In genomic region chr2:85326946-85327756, GRCh38 we compare ENCODE assay signal across 7 cellular contexts. TPM values are rescaled to one million over a fixed set of nuclear protein-coding genes. Genes with fewer than 3 reads are reported as not detected.
A peak's percentile ranks its signal among the peaks of the same experiment; 100 is the strongest.
DNase-seq lines count a peak whose midpoint lies in the region; ATAC-seq and TF ChIP-seq lines count a peak whose summit lies in the region.

No MANE protein-coding gene starts in this region.

- H3K36me3 Mint-ChIP-seq in activated naive CD4-positive, alpha-beta T cell treated with anti-CD3 and anti-CD28 coated beads, Interleukin-2, amount 50 U/mL, for 72 hours, result peaks cover 51 to 66% of the 10 kb centered on the region in 2 donors

- ATAC-seq in GM18502 (IDR thresholded peaks at IDR 0.05; ENCODE audit: poor library complexity, unreplicated experiment) (peak; percentile 15), HG02885 (IDR thresholded peaks at IDR 0.05; ENCODE audit: poor library complexity, unreplicated experiment) (peak; percentile 29)
- ATAC-seq in activated naive CD4-positive, alpha-beta T cell treated with anti-CD3 and anti-CD28 coated beads, Interleukin-2, amount 50 U/mL, for 72 hours, result peak; percentile 30 to 41

- TF ChIP-seq CTCF in left ventricle myocardium inferior (IDR thresholded peaks at IDR 0.05; ENCODE audit: borderline replicate concordance) (no peak), retinal pigment epithelial cell (conservative IDR thresholded peaks at IDR 0.05; ENCODE audit: low read depth, low read length) (no peak)

- H3K9me3 ChIP-seq in left ventricle myocardium inferior (replicated peaks), result no peaks in the 10 kb centered on the region

- no peaks in the 10 kb centered on the region for H3K27me3 ChIP-seq in left ventricle myocardium inferior (ENCODE audit: low read depth)

- peak; percentile 57 for DNase-seq in RPMI7951 (ENCODE audit: low read depth)
- DNase-seq in activated naive CD4-positive, alpha-beta T cell treated with anti-CD3 and anti-CD28 coated beads, Interleukin-2, amount 50 U/mL, for 72 hours (ENCODE audit: low spot score in 2 of 2), result peak; percentile 61 to 68
- DNase-seq in left ventricle myocardium inferior, result peak; percentile 51
- no peak for DNase-seq in retinal pigment epithelial cell (ENCODE audit: low read depth)
- no peak for DNase-seq in NCI-H128 (lab: John Stamatoyannopoulos, UW; ENCODE audit: unreplicated experiment)

- intact Hi-C loops in left ventricle myocardium inferior (cut with micrococcal nuclease), result no loop called here

- H3K36me3 ChIP-seq in left ventricle myocardium inferior, result peaks cover 28% of the 10 kb centered on the region

- peaks cover 64% of the 10 kb centered on the region for H3K4me1 ChIP-seq in left ventricle myocardium inferior

- H3K27ac Mint-ChIP-seq in activated naive CD4-positive, alpha-beta T cell treated with anti-CD3 and anti-CD28 coated beads, Interleukin-2, amount 50 U/mL, for 72 hours, result peak overlapping the region; percentile 95 to 100

- peak overlapping the region; percentile 98 for H3K27ac ChIP-seq in left ventricle myocardium inferior (replicated peaks)

- H3K4me3 ChIP-seq in left ventricle myocardium inferior (peak overlapping the region; percentile 81), retinal pigment epithelial cell (ENCODE audit: low read length) (peak overlapping the region; percentile 88)

- no peaks in the 10 kb centered on the region for H3K9me3 Mint-ChIP-seq in activated naive CD4-positive, alpha-beta T cell treated with anti-CD3 and anti-CD28 coated beads, Interleukin-2, amount 50 U/mL, for 72 hours

RNA-seq across cellular contexts. Expression of gene TGOLN2, which starts 0.6 kb away (rescaled TPM):
- total RNA-seq in RPMI7951 (2014; rRNA removed; shearing (Covaris generic)), result 101 and 112 TPM in 2 replicates
- 100 to 1,000 TPM in 1 of 2 donors, 10 to 100 TPM in 1; 92.2 to 112 TPM for total RNA-seq in activated naive CD4-positive, alpha-beta T cell treated with anti-CD3 and anti-CD28 coated beads, Interleukin-2, amount 50 U/mL, for 72 hours
- 71.5 TPM for total RNA-seq in left ventricle myocardium inferior

RNA-seq across cellular contexts. Expression of gene RETSAT, which starts 27.2 kb away (rescaled TPM):
- total RNA-seq in RPMI7951 (2014; rRNA removed; shearing (Covaris generic)), result 47.3 and 47.9 TPM in 2 replicates
- total RNA-seq in activated naive CD4-positive, alpha-beta T cell treated with anti-CD3 and anti-CD28 coated beads, Interleukin-2, amount 50 U/mL, for 72 hours, result 10 to 100 TPM; 20.2 to 27.7 TPM
- 39.4 TPM for total RNA-seq in left ventricle myocardium inferior

RNA-seq across cellular contexts. Expression of gene ELMOD3, which starts 27.4 kb away (rescaled TPM):
- total RNA-seq in RPMI7951 (2014; rRNA removed; shearing (Covaris generic)), result 18.1 and 18.6 TPM in 2 replicates
- 10 to 100 TPM; 11.9 to 30.1 TPM for total RNA-seq in activated naive CD4-positive, alpha-beta T cell treated with anti-CD3 and anti-CD28 coated beads, Interleukin-2, amount 50 U/mL, for 72 hours
- 10.6 TPM for total RNA-seq in left ventricle myocardium inferior

Comparison
In these comparisons a context has a peak if more than half of its experiments do, and no peak if none do; other contexts are left out.
1. DNase-seq: peak in RPMI7951 (single experiment), activated naive CD4-positive, alpha-beta T cell treated with anti-CD3 and anti-CD28 coated beads, Interleukin-2, amount 50 U/mL, for 72 hours (2 of 2) and left ventricle myocardium inferior (single experiment); none in retinal pigment epithelial cell (single experiment) and NCI-H128 (single experiment).
2. Peak in every context shown above with its lines, with median percentiles within 50 percentile points of each other: ATAC-seq.